9 cellular contexts compared by ENCODE assay signal in genomic region chr6:137928286-137928685, GRCh38.
DNase-seq lines count a peak whose midpoint lies in the region; ATAC-seq and TF ChIP-seq lines count a peak whose summit lies in the region.
"Had no signal": no experiment of that assay in that cellular context is flagged by ENCODE, and none has a peak within 500 bp of the region (broad histone marks: within the 10 kb centered on the region; RNA-seq: fewer than 3 reads in every experiment).

No MANE protein-coding gene starts in this region.

- H2AFZ ChIP-seq in Loucy (ENCODE audit: low read length), result no peak overlapping the region
- H2AFZ ChIP-seq: parathyroid adenoma had no signal

- peaks cover 87% of the 10 kb centered on the region for H3K4me1 Mint-ChIP-seq in activated naive CD8-positive, alpha-beta T cell treated with anti-CD3 and anti-CD28 coated beads, Interleukin-2, amount 50 U/mL, for 24 hours
- peaks cover 27% of the 10 kb centered on the region for H3K4me1 Mint-ChIP-seq in chondrocyte (ENCODE audit: low read depth)

- no peaks in the 10 kb centered on the region for H3K9me3 Mint-ChIP-seq in activated naive CD8-positive, alpha-beta T cell treated with anti-CD3 and anti-CD28 coated beads, Interleukin-2, amount 50 U/mL, for 24 hours
- H3K9me3 Mint-ChIP-seq in chondrocyte (ENCODE audit: low read depth), result no peaks in the 10 kb centered on the region

- no peaks in the 10 kb centered on the region for H3K79me2 ChIP-seq in Loucy (ENCODE audit: insufficient read depth, low read length)
- H3K79me2 ChIP-seq: parathyroid adenoma had no signal

- no peaks in the 10 kb centered on the region for H3K9me3 ChIP-seq in right atrium auricular region
- no peaks in the 10 kb centered on the region for H3K9me3 ChIP-seq in Loucy (ENCODE audit: insufficient read depth, low read depth, low read length)

- DNase-seq in Right ventricle myocardium superior (peak; percentile 47), right atrium auricular region (ENCODE audit: low spot score) (no peak), superior temporal gyrus (ENCODE audit: extremely low spot score) (peak; percentile 20), chondrocyte (ENCODE audit: low spot score) (no peak), DMS53 (lab: John Stamatoyannopoulos, UW) (no peak)
- DNase-seq in activated naive CD8-positive, alpha-beta T cell treated with anti-CD3 and anti-CD28 coated beads, Interleukin-2, amount 50 U/mL, for 24 hours, result peak; percentile 53

- peak overlapping the region; percentile 61 for H3K9ac ChIP-seq in Loucy (ENCODE audit: low read depth, low read length, poor library complexity, severe bottlenecking)
- H3K9ac ChIP-seq: parathyroid adenoma had no signal

- ATAC-seq in Right ventricle myocardium superior (ENCODE audit: poor library complexity) (peak; percentile 60), HG03469 (IDR thresholded peaks at IDR 0.05; ENCODE audit: unreplicated experiment) (no peak)
- ATAC-seq in activated naive CD8-positive, alpha-beta T cell treated with anti-CD3 and anti-CD28 coated beads, Interleukin-2, amount 50 U/mL, for 24 hours, result peak; percentile 75

- H3K27me3 Mint-ChIP-seq in activated naive CD8-positive, alpha-beta T cell treated with anti-CD3 and anti-CD28 coated beads, Interleukin-2, amount 50 U/mL, for 24 hours, result no peaks in the 10 kb centered on the region
- H3K27me3 Mint-ChIP-seq in chondrocyte (ENCODE audit: low read depth), result no peaks in the 10 kb centered on the region

- H3K4me3 ChIP-seq in right atrium auricular region, result no peak overlapping the region
- peak overlapping the region; percentile 54 for H3K4me3 ChIP-seq in Loucy (ENCODE audit: low read length, poor library complexity, severe bottlenecking)

- no peaks in the 10 kb centered on the region for H3K9me2 ChIP-seq in Loucy (replicated peaks; ENCODE audit: low read depth, low read length)

- intact Hi-C loops in Right ventricle myocardium superior (cut with DNase I), result no loop called here

- peak overlapping the region; percentile 64 for H3K4me2 ChIP-seq in Loucy (ENCODE audit: low read depth, low read length, poor library complexity, severe bottlenecking)

- H3K27me3 ChIP-seq in right atrium auricular region (no peaks in the 10 kb centered on the region), Loucy (ENCODE audit: insufficient read depth, low read length, poor library complexity, severe bottlenecking) (no peaks in the 10 kb centered on the region)

- H4K20me1 ChIP-seq in Loucy (ENCODE audit: insufficient read depth, low read length, poor library complexity, severe bottlenecking), result no peaks in the 10 kb centered on the region

- TF ChIP-seq CTCF in right atrium auricular region (IDR thresholded peaks at IDR 0.05) (no peak), Loucy (conservative IDR thresholded peaks at IDR 0.05; ENCODE audit: low read length) (no peak), chondrocyte (IDR thresholded peaks at IDR 0.05) (no peak)

- H3K36me3 Mint-ChIP-seq in activated naive CD8-positive, alpha-beta T cell treated with anti-CD3 and anti-CD28 coated beads, Interleukin-2, amount 50 U/mL, for 24 hours (ENCODE audit: low read depth), result no peaks in the 10 kb centered on the region
- no peaks in the 10 kb centered on the region for H3K36me3 Mint-ChIP-seq in chondrocyte (ENCODE audit: low read depth)

- peak overlapping the region; percentile 73 for H3K4me3 Mint-ChIP-seq in activated naive CD8-positive, alpha-beta T cell treated with anti-CD3 and anti-CD28 coated beads, Interleukin-2, amount 50 U/mL, for 24 hours
- H3K4me3 Mint-ChIP-seq in chondrocyte (ENCODE audit: unreplicated experiment), result no peak overlapping the region

- H3K36me3 ChIP-seq in right atrium auricular region, result no peaks in the 10 kb centered on the region
- no peaks in the 10 kb centered on the region for H3K36me3 ChIP-seq in Loucy (ENCODE audit: insufficient read depth, low read length)

- H3K4me1 ChIP-seq in right atrium auricular region (peaks cover 0 to 4% of the 10 kb centered on the region in 2 donors), Loucy (ENCODE audit: insufficient read depth, low read length, poor library complexity, severe bottlenecking) (peaks cover 46% of the 10 kb centered on the region)
- H3K4me1 ChIP-seq: parathyroid adenoma had no signal

- peak overlapping the region; percentile 99 for H3K27ac Mint-ChIP-seq in activated naive CD8-positive, alpha-beta T cell treated with anti-CD3 and anti-CD28 coated beads, Interleukin-2, amount 50 U/mL, for 24 hours
- no peak overlapping the region for H3K27ac Mint-ChIP-seq in chondrocyte (ENCODE audit: unreplicated experiment)

- peaks cover 8% of the 10 kb centered on the region; the same call in 1 of the 2 replicates for H3F3A ChIP-seq in Loucy (ENCODE audit: low read depth)

- H3K27ac ChIP-seq in right atrium auricular region, result no peak overlapping the region
- H3K27ac ChIP-seq: parathyroid adenoma had no signal

Comparison
In these comparisons a context has a peak if more than half of its experiments do, and no peak if none do; other contexts are left out.
1. DNase-seq: peak in Right ventricle myocardium superior (single experiment), activated naive CD8-positive, alpha-beta T cell treated with anti-CD3 and anti-CD28 coated beads, Interleukin-2, amount 50 U/mL, for 24 hours (single experiment) and superior temporal gyrus (single experiment); none in right atrium auricular region (single experiment), chondrocyte (single experiment) and DMS53 (single experiment).